8 cellular contexts compared by ENCODE assay signal in genomic region chr6:31403283-31403989, GRCh38. TPM values are rescaled to one million over a fixed set of nuclear protein-coding genes. Genes with fewer than 3 reads are reported as not detected.
A peak's percentile ranks its signal among the peaks of the same experiment; 100 is the strongest.
DNase-seq lines count a peak whose midpoint lies in the region; ATAC-seq, FAIRE-seq and TF ChIP-seq lines count a peak whose summit lies in the region.

TSS of gene MICA (plus strand) at chr6:31403595. CDS start at chr6:31403633, 38 bp downstream.

- TF ChIP-seq CTCF in Peyer's patch (IDR thresholded peaks at IDR 0.05) (peak in 3 of 6 experiments; percentile 14 to 33 (median 15)), fibroblast of villous mesenchyme (IDR thresholded peaks at IDR 0.05; ENCODE audit: insufficient read depth, low read depth, low read length) (no peak), nephron (IDR thresholded peaks at IDR 0.05; ENCODE audit: unreplicated experiment in 3 of 3) (no peak)

- FAIRE-seq in GM12891 (lab: Jason Lieb, UNC), result peak; percentile 5

- peak within 1 kb of the TSS; percentile 84 to 95 (median 88) for H3K4me3 Mint-ChIP-seq in nephron

- no peaks in the 10 kb centered on the region for H3K36me3 Mint-ChIP-seq in nephron (ENCODE audit: low read depth)

- TF ChIP-seq POLR2A in GM12891 (IDR thresholded peaks at IDR 0.05; ENCODE audit: low read depth, low read length), result no peak
- TF ChIP-seq POLR2A in Peyer's patch (IDR thresholded peaks at IDR 0.05), result peak in 1 of 2 donors; percentile 77

- H3K27me3 Mint-ChIP-seq in nephron (ENCODE audit: low read depth), result peaks cover 41% of the 10 kb centered on the region

- H3K36me3 ChIP-seq in Peyer's patch, result no peaks in the 10 kb centered on the region

- peak within 1 kb of the TSS; percentile 71 to 79 (median 74) for H3K4me3 ChIP-seq in Peyer's patch
- peak within 1 kb of the TSS; percentile 86 for H3K4me3 ChIP-seq in fibroblast of villous mesenchyme (ENCODE audit: low read depth, low read length)

- peak within 1 kb of the TSS; percentile 81 to 98 (median 94) for H3K27ac ChIP-seq in Peyer's patch

- H3K4me1 Mint-ChIP-seq in nephron, result peaks cover 27% of the 10 kb centered on the region

- H3K27ac Mint-ChIP-seq in nephron, result peak within 1 kb of the TSS; percentile 21 to 75 (median 64)

- H3K9me3 ChIP-seq in Peyer's patch, result no peaks in the 10 kb centered on the region

- no peaks in the 10 kb centered on the region for H3K27me3 ChIP-seq in Peyer's patch

- ATAC-seq in HG02938 (IDR thresholded peaks at IDR 0.05; ENCODE audit: unreplicated experiment) (peak; percentile 54), GM18870 (IDR thresholded peaks at IDR 0.05; ENCODE audit: unreplicated experiment) (no peak)
- peak; percentile 70 for ATAC-seq in stimulated activated naive CD8-positive, alpha-beta T cell treated with anti-CD3 and anti-CD28 coated beads, Interleukin-15, Interleukin-2, amounts not matched to agents 100 U/mL and 50 U/mL, for 24 hours

- peak; percentile 91 for DNase-seq in GM12891 (ENCODE audit: insufficient read length, low spot score)
- peak; percentile 92 to 95 (median 94) for DNase-seq in Peyer's patch
- peak; percentile 59 for DNase-seq in activated gamma-delta T cell (lab: John Stamatoyannopoulos, UW)
- DNase-seq in fibroblast of villous mesenchyme (ENCODE audit: low read depth), result peak; percentile 87
- DNase-seq in stimulated activated naive CD8-positive, alpha-beta T cell treated with anti-CD3 and anti-CD28 coated beads, Interleukin-15, Interleukin-2, amounts not matched to agents 100 U/mL and 50 U/mL, for 24 hours, result peak; percentile 83

- no peaks in the 10 kb centered on the region for H3K9me3 Mint-ChIP-seq in nephron

- peaks cover 0 to 53% (median 7%) of the 10 kb centered on the region in 4 donors for H3K4me1 ChIP-seq in Peyer's patch

TF ChIP-seq in GM12891, 5 proteins besides CTCF, POLR2A, EP300 and RAD21:
- no peak for TF ChIP-seq POLR2AphosphoS5 (IDR thresholded peaks at IDR 0.05; ENCODE audit: low read depth, low read length)
- TF ChIP-seq SPI1 (IDR thresholded peaks at IDR 0.05; ENCODE audit: low read depth, low read length), result no peak
- no peak for TF ChIP-seq POU2F2 (IDR thresholded peaks at IDR 0.05; ENCODE audit: low read depth, low read length)
- no peak for TF ChIP-seq TAF1 (IDR thresholded peaks at IDR 0.05; ENCODE audit: low read depth, low read length)
- TF ChIP-seq PAX5 (IDR thresholded peaks at IDR 0.05; ENCODE audit: insufficient read depth, low read length, severe bottlenecking), result no peak

RNA-seq across cellular contexts. Expression of gene MICA, which starts in this region (rescaled TPM):
- 5.0 TPM for polyA plus RNA-seq in GM12891 (2012; ENCODE audit: low read depth, missing spikeins)
- total RNA-seq in Peyer's patch (10 to 100 TPM; 21.0 to 71.0 (median 29.1) TPM), fibroblast of villous mesenchyme (45.3 and 54.8 TPM in 2 replicates)
